Comparison of ENCODE assay signal across 30 cellular contexts in the genomic region with DNA sequence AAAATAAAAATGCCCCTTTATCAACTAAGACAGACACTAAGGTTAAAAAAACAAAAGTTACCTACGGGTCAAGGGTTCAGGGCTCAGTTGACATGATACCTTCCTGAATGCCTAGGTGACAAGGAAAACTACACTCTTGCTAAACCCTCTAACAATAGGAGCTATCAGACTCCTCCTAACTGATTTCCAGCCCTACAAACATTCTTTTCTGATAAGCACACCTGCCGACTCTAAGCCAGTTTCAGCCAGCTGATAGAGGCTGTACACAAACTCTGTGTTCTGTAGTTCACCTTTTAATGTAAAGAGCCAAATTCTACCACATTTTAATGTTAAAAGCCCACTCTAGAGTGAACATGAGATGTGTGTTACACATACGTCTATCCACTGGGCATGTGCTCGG. TPM values are rescaled to one million over a fixed set of nuclear protein-coding genes. Genes with fewer than 3 reads are reported as not detected.
"Had no signal": no experiment of that assay in that cellular context is flagged by ENCODE, and none has a peak within 500 bp of the region (broad histone marks: within the 10 kb centered on the region; RNA-seq: fewer than 3 reads in every experiment).

No MANE protein-coding gene starts in this region.

- H3K36me3 ChIP-seq: adrenal gland, breast epithelium, MG63, Peyer's patch, SJCRH30 had no signal

- H3K4me3 Mint-ChIP-seq: activated CD4-positive, alpha-beta T cell treated with anti-CD3 and anti-CD28 coated beads for 36 hours; activated CD8-positive, alpha-beta T cell treated with anti-CD3 and anti-CD28 coated beads for 36 hours; activated naive CD8-positive, alpha-beta T cell treated with anti-CD3 and anti-CD28 coated beads, Interleukin-2, amount 10 ng/mL, durations not matched to agents 7 days and 5 days; activated T-cell treated with anti-CD3 and anti-CD28 coated beads, Interleukin-2, amount 50 U/mL, for 72 hours had no signal

- DNase-seq: activated CD4-positive, alpha-beta T cell treated with anti-CD3 and anti-CD28 coated beads for 36 hours; activated CD8-positive, alpha-beta memory T cell treated with anti-CD3 and anti-CD28 coated beads, Interleukin-2, amount 50 U/mL, for 4 hours; activated CD8-positive, alpha-beta T cell treated with anti-CD3 and anti-CD28 coated beads for 36 hours; activated gamma-delta T cell treated with Interleukin-2 at 50 U/mL for 16 hours; activated naive CD4-positive, alpha-beta T cell treated with anti-CD3 and anti-CD28 coated beads, Interleukin-2, amount 50 U/mL, for 16 hours; activated naive CD8-positive, alpha-beta T cell treated with anti-CD3 and anti-CD28 coated beads, Interleukin-2, amount 10 ng/mL, durations not matched to agents 7 days and 5 days; activated T-cell treated with anti-CD3 and anti-CD28 coated beads, Interleukin-2, amount 50 U/mL, for 72 hours; adrenal gland; aorta; caudate nucleus; MG63; NCI-H1105; NCI-H1436; NCI-H1694 treated with DMSO at 0.1 percent for 48 hours; NCI-H2029 treated with DMSO at 0.1 percent for 48 hours; NCI-H345; NCI-H510A; NCI-H69; NK-92 treated with Interleukin-12 subunit alpha and Interleukin-12 subunit beta, amount 100 ng/mL, for 24 hours; Peyer's patch; Right ventricle myocardium superior; SJCRH30; SK-N-SH; T-helper 1 cell had no signal

- H3K27ac Mint-ChIP-seq: activated CD4-positive, alpha-beta T cell treated with anti-CD3 and anti-CD28 coated beads for 36 hours; activated CD8-positive, alpha-beta T cell treated with anti-CD3 and anti-CD28 coated beads for 36 hours; activated naive CD8-positive, alpha-beta T cell treated with anti-CD3 and anti-CD28 coated beads, Interleukin-2, amount 10 ng/mL, durations not matched to agents 7 days and 5 days; activated T-cell treated with anti-CD3 and anti-CD28 coated beads, Interleukin-2, amount 50 U/mL, for 72 hours; activated T-helper 2 cell treated with anti-CD3 and anti-CD28 coated beads, Interferon-gamma antibody, Interleukin-2, Interleukin-4, amounts not matched to agents 10 μg/mL and 5 μg/mL and 100 μg/mL, durations not matched to agents 14 hours and 24 hours and 36 hours had no signal

- H3K4me1 Mint-ChIP-seq: activated naive CD8-positive, alpha-beta T cell treated with anti-CD3 and anti-CD28 coated beads, Interleukin-2, amount 10 ng/mL, durations not matched to agents 7 days and 5 days had no signal

- H3K9me3 ChIP-seq: adrenal gland, MG63, Peyer's patch, SJCRH30, SK-N-SH had no signal

- ATAC-seq: activated CD4-positive, alpha-beta T cell treated with anti-CD3 and anti-CD28 coated beads for 36 hours; activated CD8-positive, alpha-beta T cell treated with anti-CD3 and anti-CD28 coated beads for 36 hours; activated T-cell treated with anti-CD3 and anti-CD28 coated beads, Interleukin-2, amount 50 U/mL, for 72 hours had no signal

- H3K36me3 Mint-ChIP-seq: activated naive CD8-positive, alpha-beta T cell treated with anti-CD3 and anti-CD28 coated beads, Interleukin-2, amount 10 ng/mL, durations not matched to agents 7 days and 5 days had no signal

- H3K4me3 ChIP-seq: adrenal gland, breast epithelium, MG63, Peyer's patch, SJCRH30 had no signal

- H3K9ac ChIP-seq: KMS-11, SK-N-SH had no signal

- H3K27ac ChIP-seq: adrenal gland, breast epithelium, KMS-11, Peyer's patch, RWPE1, SJCRH30, VCaP had no signal

- H3K9me3 Mint-ChIP-seq: activated CD8-positive, alpha-beta T cell treated with anti-CD3 and anti-CD28 coated beads for 36 hours; activated T-cell treated with anti-CD3 and anti-CD28 coated beads, Interleukin-2, amount 50 U/mL, for 72 hours; activated T-helper 2 cell treated with anti-CD3 and anti-CD28 coated beads, Interferon-gamma antibody, Interleukin-2, Interleukin-4, amounts not matched to agents 10 μg/mL and 5 μg/mL and 100 μg/mL, durations not matched to agents 14 hours and 24 hours and 36 hours had no signal

- H3K27me3 ChIP-seq: adrenal gland, breast epithelium, Peyer's patch, SJCRH30 had no signal

- H3K4me1 ChIP-seq: adrenal gland, breast epithelium, Peyer's patch, SJCRH30 had no signal

RNA-seq across cellular contexts. Expression of gene FAM163A, which starts 40.2 kb away (rescaled TPM):
- total RNA-seq: activated CD4-positive, alpha-beta T cell treated with anti-CD3 and anti-CD28 coated beads for 36 hours; activated CD8-positive, alpha-beta T cell treated with anti-CD3 and anti-CD28 coated beads for 36 hours; activated naive CD8-positive, alpha-beta T cell treated with anti-CD3 and anti-CD28 coated beads, Interleukin-2, amount 10 ng/mL, durations not matched to agents 7 days and 5 days; activated T-cell treated with anti-CD3 and anti-CD28 coated beads, Interleukin-2, amount 50 U/mL, for 72 hours; activated T-helper 2 cell treated with anti-CD3 and anti-CD28 coated beads, Interferon-gamma antibody, Interleukin-2, Interleukin-4, amounts not matched to agents 10 μg/mL and 5 μg/mL and 100 μg/mL, durations not matched to agents 14 hours and 24 hours and 36 hours; aorta; breast epithelium; SJCRH30; T-helper 2 cell treated with Interferon-gamma antibody and Interleukin-4, amounts not matched to agents 100 ng/mL and 5 ng/mL, for 36 hours had no signal
- polyA plus RNA-seq: aorta had no signal
